ENCODE assay signal across 9 cellular contexts in the genomic region with DNA sequence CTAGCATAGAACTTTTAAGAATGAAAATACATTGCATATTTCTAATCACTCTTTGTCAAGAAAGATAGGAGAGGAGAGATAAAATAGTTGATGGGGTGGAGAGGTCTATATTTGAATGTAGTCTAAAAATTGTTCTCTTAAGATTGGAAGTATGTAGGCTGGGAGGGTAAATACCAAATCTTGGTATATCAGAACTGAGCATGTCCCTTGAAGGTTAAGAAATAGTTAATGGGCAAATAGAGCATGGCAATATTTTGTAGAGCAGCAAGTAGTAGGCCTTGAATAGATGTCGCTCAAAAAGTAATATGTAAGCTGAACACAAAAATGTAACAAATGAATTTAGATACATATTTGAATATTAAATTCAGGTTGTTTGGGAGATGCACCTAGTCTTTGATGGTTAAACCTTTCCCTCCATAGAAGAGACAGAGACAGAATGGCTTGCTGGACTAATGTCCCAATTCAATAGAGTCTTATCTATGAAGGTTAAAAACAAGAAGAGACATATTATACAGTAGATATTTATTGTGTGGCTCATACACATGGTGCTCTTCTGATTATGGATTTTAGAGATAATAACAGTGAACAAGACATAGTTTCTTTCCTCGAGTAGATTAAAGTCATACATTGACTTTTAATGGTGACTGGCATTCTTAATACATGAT. TPM values are rescaled to one million over a fixed set of nuclear protein-coding genes. Genes with fewer than 3 reads are reported as not detected.
"Had no signal": no experiment of that assay in that cellular context is flagged by ENCODE, and none has a peak within 500 bp of the region (broad histone marks: within the 10 kb centered on the region; RNA-seq: fewer than 3 reads in every experiment).

No MANE protein-coding gene starts in this region.

- FAIRE-seq: G401.6, GM12878, GM12891, GM12892, GM18507, GM19239 had no signal

- ATAC-seq: GM12878 had no signal

- DNase-seq: GDM1, GF-D8 had no signal

- H3K4me3 ChIP-seq: GM12878 had no signal

RNA-seq across cellular contexts. Expression of gene ALB, which starts 12.5 kb away (rescaled TPM):
- total RNA-seq: G401 had no signal

RNA-seq across cellular contexts. Expression of gene AFP, which starts 19.5 kb away (rescaled TPM):
- total RNA-seq: G401 had no signal
- polyA plus RNA-seq: GM12878 had no signal
